9 cellular contexts compared by ENCODE assay signal in the genomic region with DNA sequence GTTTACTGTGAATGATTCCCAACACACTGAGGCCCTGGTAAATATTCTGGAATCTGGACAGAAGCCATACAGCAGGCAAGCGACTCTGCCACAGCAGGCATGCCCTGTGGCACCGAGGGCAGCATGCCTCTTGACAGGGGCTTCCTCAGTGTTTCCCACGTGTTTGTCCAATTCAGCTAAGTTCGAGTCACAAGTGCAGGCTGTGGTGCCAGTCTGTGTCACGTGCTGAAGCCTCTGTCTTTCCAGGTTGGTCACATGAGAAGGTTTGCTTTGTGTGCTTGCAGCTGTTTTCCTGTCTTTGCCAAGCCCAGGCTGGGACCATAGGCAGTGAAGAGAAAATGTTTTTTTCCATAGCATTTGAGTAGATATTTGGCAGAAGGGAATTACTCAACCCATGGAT. TPM values are rescaled to one million over a fixed set of nuclear protein-coding genes. Genes with fewer than 3 reads are reported as not detected.
DNase-seq lines count a peak whose midpoint lies in the region; ATAC-seq and TF ChIP-seq lines count a peak whose summit lies in the region.
"Had no signal": no experiment of that assay in that cellular context is flagged by ENCODE, and none has a peak within 500 bp of the region (broad histone marks: within the 10 kb centered on the region; RNA-seq: fewer than 3 reads in every experiment).

No MANE protein-coding gene starts in this region.

- no peaks in the 10 kb centered on the region for H3K27me3 Mint-ChIP-seq in CD8-positive, alpha-beta T cell (ENCODE audit: low read depth)

- POLR2A ChIA-PET in CD8-positive, alpha-beta T cell (lab: Charles Lee): interaction anchor here (1.0 kb wide), 1 partner anchor 26 kb away, joined by 3 read pairs; no protein-coding TSS in a partner anchor

- H3K4me1 ChIP-seq in CD8-positive, alpha-beta T cell (ENCODE audit: insufficient read depth, low read length): peaks cover 32% of the 10 kb centered on the region

- no peaks in the 10 kb centered on the region for H3K36me3 ChIP-seq in CD8-positive, alpha-beta T cell (ENCODE audit: insufficient read depth, low read length)

- H3K4me3 ChIP-seq in CD8-positive, alpha-beta T cell (ENCODE audit: low read depth, low read length): no peak overlapping the region

- H3K27ac Mint-ChIP-seq in CD8-positive, alpha-beta T cell: no peak overlapping the region

- intact Hi-C loops in CD8-positive, alpha-beta T cell (cut with DNase I, micrococcal nuclease): loop anchor here (5.0 to 10.0 kb wide), 7 partner anchors 156 to 1277 kb away; partner anchors contain the start of genes APBB1 (in 1 of the 2), CNGA4 (in 1 of the 2), EIF3F (in 1 of the 2) and FHIP1B (in 1 of the 2)
- intact Hi-C loops in Right ventricle myocardium superior (cut with DNase I): loop anchor here (10.0 kb wide), 1 partner anchor 63 kb away; no protein-coding TSS in a partner anchor

- H3K27ac ChIP-seq in CD8-positive, alpha-beta T cell (ENCODE audit: low read depth, low read length): no peak overlapping the region

- H3K4me1 Mint-ChIP-seq in CD8-positive, alpha-beta T cell (ENCODE audit: low read depth): peaks cover 47% of the 10 kb centered on the region

- in situ Hi-C loops in GM13977 (cut with MboI; ENCODE audit: low pct_unique_long_range_greater_than_20kb, low sequenced_read_pairs, unreplicated experiment): no loop called here

- no peaks in the 10 kb centered on the region for H3K27me3 ChIP-seq in CD8-positive, alpha-beta T cell (ENCODE audit: insufficient read depth, low read length)

- no peak for ATAC-seq in CD8-positive, alpha-beta T cell
- peak; percentile 50 for ATAC-seq in Right ventricle myocardium superior (ENCODE audit: poor library complexity)
- ATAC-seq in HG03571 (IDR thresholded peaks at IDR 0.05; ENCODE audit: unreplicated experiment): no peak

- no peaks in the 10 kb centered on the region for H3K9me3 Mint-ChIP-seq in CD8-positive, alpha-beta T cell

- no peak for TF ChIP-seq CTCF in CD8-positive, alpha-beta T cell (IDR thresholded peaks at IDR 0.05)
- TF ChIP-seq CTCF in GM13977 (IDR thresholded peaks at IDR 0.05; ENCODE audit: extremely low read depth, insufficient read depth, missing control alignments): no peak

- no peaks in the 10 kb centered on the region for H3K9me3 ChIP-seq in CD8-positive, alpha-beta T cell (ENCODE audit: low read length)

- peaks cover 3% of the 10 kb centered on the region for H3K36me3 Mint-ChIP-seq in CD8-positive, alpha-beta T cell

- DNase-seq in CD8-positive, alpha-beta T cell: no peak
- DNase-seq in NCI-H446 (lab: John Stamatoyannopoulos, UW): peak; percentile 5 to 42
- peak; percentile 68 for DNase-seq in Right ventricle myocardium superior
- DNase-seq in pons (ENCODE audit: low spot score): peak; percentile 92
- no peak for DNase-seq in GM19240 (ENCODE audit: insufficient read length, low spot score)
- no peak for DNase-seq in HT-29 (ENCODE audit: low spot score)
- no peak for DNase-seq in GM13977 (ENCODE audit: low spot score)
- DNase-seq: DND-41 had no signal

- CTCF ChIA-PET in CD8-positive, alpha-beta T cell (lab: Charles Lee): interaction anchor here (1.1 to 3.6 kb wide), 8 partner anchors 10 to 183 kb away, joined by 3 to 18 read pairs (median 8); no protein-coding TSS in a partner anchor

- peak overlapping the region; percentile 96 for H3K4me3 Mint-ChIP-seq in CD8-positive, alpha-beta T cell

RNA-seq across cellular contexts. Expression of gene PPFIBP2, which starts 2.4 kb away (rescaled TPM):
- total RNA-seq in CD8-positive, alpha-beta T cell: 10 to 100 TPM; 21.6 to 26.7 TPM
- total RNA-seq in Right ventricle myocardium superior: 26.5 TPM
- total RNA-seq in HT-29 (2014; rRNA removed; shearing (Covaris generic)): 25.7 and 31.4 TPM in 2 replicates

RNA-seq across cellular contexts. Expression of gene OLFML1, which starts 26.1 kb away (rescaled TPM):
- not detected for total RNA-seq in CD8-positive, alpha-beta T cell
- 6.5 TPM for total RNA-seq in Right ventricle myocardium superior
- not detected in 2 replicates for total RNA-seq in HT-29 (2014; rRNA removed; shearing (Covaris generic))

Comparison
In these comparisons a context has a peak if more than half of its experiments do, and no peak if none do; other contexts are left out.
1. DNase-seq: peak in NCI-H446 (2 of 2), Right ventricle myocardium superior (single experiment) and pons (single experiment); none in CD8-positive, alpha-beta T cell (0 of 7), GM19240 (single experiment), HT-29 (single experiment) and GM13977 (single experiment).